9 cellular contexts compared by ENCODE assay signal in genomic region chr15:52566889-52567288, GRCh38. TPM values are rescaled to one million over a fixed set of nuclear protein-coding genes. Genes with fewer than 3 reads are reported as not detected.
DNase-seq lines count a peak whose midpoint lies in the region; ATAC-seq lines count a peak whose summit lies in the region.
"Had no signal": no experiment of that assay in that cellular context is flagged by ENCODE, and none has a peak within 500 bp of the region (broad histone marks: within the 10 kb centered on the region; RNA-seq: fewer than 3 reads in every experiment).

No MANE protein-coding gene starts in this region.

- no peaks in the 10 kb centered on the region for H3K9me3 ChIP-seq in iPS-15b (ENCODE audit: control insufficient read depth, insufficient read depth, low read length)

- intact Hi-C loops in activated CD4-positive, alpha-beta memory T cell treated with anti-CD3 and anti-CD28 coated beads for 36 hours (cut with micrococcal nuclease): no loop called here

- no peaks in the 10 kb centered on the region for H3K36me3 ChIP-seq in iPS-15b (ENCODE audit: control insufficient read depth, insufficient read depth, low read length)

- no peaks in the 10 kb centered on the region for H3K27me3 Mint-ChIP-seq in activated CD4-positive, alpha-beta T cell treated with anti-CD3 and anti-CD28 coated beads, Interleukin-2, amount 10 ng/mL, durations not matched to agents 7 days and 5 days
- no peaks in the 10 kb centered on the region for H3K27me3 Mint-ChIP-seq in activated CD4-positive, alpha-beta memory T cell treated with anti-CD3 and anti-CD28 coated beads for 36 hours
- no peaks in the 10 kb centered on the region for H3K27me3 Mint-ChIP-seq in stimulated activated naive B cell treated with anti-CD40 and anti-IgM and Interleukin-4, amounts not matched to agents 10 μg/mL and 1 μg/mL and 100 μg/mL, for 72 hours

- CTCF ChIA-PET in activated CD4-positive, alpha-beta T cell treated with anti-CD3 and anti-CD28 coated beads, Interleukin-2, amount 10 ng/mL, durations not matched to agents 7 days and 5 days (lab: Charles Lee): no interaction called here
- CTCF ChIA-PET in activated CD4-positive, alpha-beta memory T cell treated with anti-CD3 and anti-CD28 coated beads for 36 hours (lab: Charles Lee): interaction anchor here (1.1 to 1.3 kb wide), 2 partner anchors 9 to 14 kb away, joined by 3 to 4 read pairs; no protein-coding TSS in a partner anchor

- peaks cover 25% of the 10 kb centered on the region for H3K36me3 Mint-ChIP-seq in activated CD4-positive, alpha-beta T cell treated with anti-CD3 and anti-CD28 coated beads, Interleukin-2, amount 10 ng/mL, durations not matched to agents 7 days and 5 days (ENCODE audit: low read depth)
- peaks cover 13% of the 10 kb centered on the region for H3K36me3 Mint-ChIP-seq in activated CD4-positive, alpha-beta memory T cell treated with anti-CD3 and anti-CD28 coated beads for 36 hours
- peaks cover 9 to 15% of the 10 kb centered on the region in 2 donors for H3K36me3 Mint-ChIP-seq in stimulated activated naive B cell treated with anti-CD40 and anti-IgM and Interleukin-4, amounts not matched to agents 10 μg/mL and 1 μg/mL and 100 μg/mL, for 72 hours

- peaks cover 7% of the 10 kb centered on the region for H3K4me1 ChIP-seq in iPS-15b (ENCODE audit: control insufficient read depth, insufficient read depth, low read length)

- H3K4me3 ChIP-seq in iPS-15b (ENCODE audit: low read depth, low read length): peak overlapping the region; percentile 94

- peak overlapping the region; percentile 90 for H3K4me3 Mint-ChIP-seq in activated CD4-positive, alpha-beta T cell treated with anti-CD3 and anti-CD28 coated beads, Interleukin-2, amount 10 ng/mL, durations not matched to agents 7 days and 5 days
- peak overlapping the region; percentile 98 for H3K4me3 Mint-ChIP-seq in activated CD4-positive, alpha-beta memory T cell treated with anti-CD3 and anti-CD28 coated beads for 36 hours
- H3K4me3 Mint-ChIP-seq in stimulated activated naive B cell treated with anti-CD40 and anti-IgM and Interleukin-4, amounts not matched to agents 10 μg/mL and 1 μg/mL and 100 μg/mL, for 72 hours: peak overlapping the region; percentile 86 to 96

- POLR2A ChIA-PET in activated CD4-positive, alpha-beta T cell treated with anti-CD3 and anti-CD28 coated beads, Interleukin-2, amount 10 ng/mL, durations not matched to agents 7 days and 5 days (lab: Charles Lee): no interaction called here
- POLR2A ChIA-PET in activated CD4-positive, alpha-beta memory T cell treated with anti-CD3 and anti-CD28 coated beads for 36 hours (lab: Charles Lee): interaction anchor here (0.6 to 1.8 kb wide), 3 partner anchors 9 to 235 kb away, joined by 3 to 6 read pairs (median 4); no protein-coding TSS in a partner anchor

- H3K27ac Mint-ChIP-seq in activated CD4-positive, alpha-beta T cell treated with anti-CD3 and anti-CD28 coated beads, Interleukin-2, amount 10 ng/mL, durations not matched to agents 7 days and 5 days: peak overlapping the region; percentile 99
- peak overlapping the region; percentile 96 for H3K27ac Mint-ChIP-seq in activated CD4-positive, alpha-beta memory T cell treated with anti-CD3 and anti-CD28 coated beads for 36 hours
- H3K27ac Mint-ChIP-seq in stimulated activated naive B cell treated with anti-CD40 and anti-IgM and Interleukin-4, amounts not matched to agents 10 μg/mL and 1 μg/mL and 100 μg/mL, for 72 hours: no peak overlapping the region

- no peak overlapping the region for H3K9ac ChIP-seq in iPS-15b (ENCODE audit: low read depth, low read length)

- H3K9me3 Mint-ChIP-seq in activated CD4-positive, alpha-beta T cell treated with anti-CD3 and anti-CD28 coated beads, Interleukin-2, amount 10 ng/mL, durations not matched to agents 7 days and 5 days: no peaks in the 10 kb centered on the region
- H3K9me3 Mint-ChIP-seq in activated CD4-positive, alpha-beta memory T cell treated with anti-CD3 and anti-CD28 coated beads for 36 hours: no peaks in the 10 kb centered on the region
- peaks cover 0 to 1% of the 10 kb centered on the region in 2 donors for H3K9me3 Mint-ChIP-seq in stimulated activated naive B cell treated with anti-CD40 and anti-IgM and Interleukin-4, amounts not matched to agents 10 μg/mL and 1 μg/mL and 100 μg/mL, for 72 hours

- no peak for ATAC-seq in stimulated activated naive B cell treated with anti-CD40 and anti-IgM and Interleukin-4, amounts not matched to agents 10 μg/mL and 1 μg/mL and 100 μg/mL, for 72 hours (replicated peaks)
- no peak for ATAC-seq in HG03108 (IDR thresholded peaks at IDR 0.05; ENCODE audit: unreplicated experiment)
- no peak for ATAC-seq in GM21528 (IDR thresholded peaks at IDR 0.05; ENCODE audit: low FRiP score, unreplicated experiment)

- peaks cover 49% of the 10 kb centered on the region for H3K4me1 Mint-ChIP-seq in activated CD4-positive, alpha-beta T cell treated with anti-CD3 and anti-CD28 coated beads, Interleukin-2, amount 10 ng/mL, durations not matched to agents 7 days and 5 days
- H3K4me1 Mint-ChIP-seq in activated CD4-positive, alpha-beta memory T cell treated with anti-CD3 and anti-CD28 coated beads for 36 hours (ENCODE audit: low read depth): peaks cover 48% of the 10 kb centered on the region
- peaks cover 16 to 37% of the 10 kb centered on the region in 2 donors for H3K4me1 Mint-ChIP-seq in stimulated activated naive B cell treated with anti-CD40 and anti-IgM and Interleukin-4, amounts not matched to agents 10 μg/mL and 1 μg/mL and 100 μg/mL, for 72 hours

- no peaks in the 10 kb centered on the region for H3K27me3 ChIP-seq in iPS-15b (ENCODE audit: control insufficient read depth, insufficient read depth, low read length)

- DNase-seq in activated CD4-positive, alpha-beta T cell treated with anti-CD3 and anti-CD28 coated beads, Interleukin-2, amount 10 ng/mL, durations not matched to agents 7 days and 5 days: no peak
- DNase-seq in activated CD4-positive, alpha-beta T cell treated with anti-CD3 and anti-CD28 coated beads, Interleukin-2, amount 50 U/mL, for 4 hours: no peak
- DNase-seq in activated CD4-positive, alpha-beta memory T cell treated with anti-CD3 and anti-CD28 coated beads for 36 hours: no peak
- DNase-seq in stimulated activated naive B cell treated with anti-CD40 and anti-IgM and Interleukin-4, amounts not matched to agents 10 μg/mL and 1 μg/mL and 100 μg/mL, for 72 hours: no peak
- DNase-seq in SKM-1 (lab: John Stamatoyannopoulos, UW; ENCODE audit: unreplicated experiment): no peak
- DNase-seq: NCI-H2171 had no signal

RNA-seq across cellular contexts. Expression of gene ARPP19, which starts 1.9 kb away (rescaled TPM):
- 100 to 1,000 TPM; 178 to 193 TPM for total RNA-seq in activated CD4-positive, alpha-beta T cell treated with anti-CD3 and anti-CD28 coated beads, Interleukin-2, amount 10 ng/mL, durations not matched to agents 7 days and 5 days
- total RNA-seq in activated CD4-positive, alpha-beta memory T cell treated with anti-CD3 and anti-CD28 coated beads for 36 hours: 100 to 1,000 TPM; 172 to 183 TPM

RNA-seq across cellular contexts. Expression of gene MYO5A, which starts 38.2 kb away (rescaled TPM):
- 10 to 100 TPM; 34.0 to 34.5 TPM for total RNA-seq in activated CD4-positive, alpha-beta T cell treated with anti-CD3 and anti-CD28 coated beads, Interleukin-2, amount 10 ng/mL, durations not matched to agents 7 days and 5 days
- 10 to 100 TPM; 32.4 to 37.8 TPM for total RNA-seq in activated CD4-positive, alpha-beta memory T cell treated with anti-CD3 and anti-CD28 coated beads for 36 hours
